Comparison of ENCODE assay signal across 1 cellular context in genomic region chr6:51224580-51225240, GRCh38.
A peak's percentile ranks its signal among the peaks of the same experiment; 100 is the strongest.
TF ChIP-seq lines count a peak whose summit lies in the region.
"Not testable (repeated sequence)": the region's sequence is repeated elsewhere in the genome, so short reads cannot be mapped to it uniquely, and the experiment has no call there.

No MANE protein-coding gene starts in this region.

TF ChIP-seq in HepG2, 621 proteins besides CTCF, POLR2A, EP300 and RAD21:
- peak; percentile 50; the same call in 1 of the 2 replicates for TF ChIP-seq ARID5B (CRISPR knock-in tag; IDR thresholded peaks at IDR 0.05)
- TF ChIP-seq, protein P1, sequence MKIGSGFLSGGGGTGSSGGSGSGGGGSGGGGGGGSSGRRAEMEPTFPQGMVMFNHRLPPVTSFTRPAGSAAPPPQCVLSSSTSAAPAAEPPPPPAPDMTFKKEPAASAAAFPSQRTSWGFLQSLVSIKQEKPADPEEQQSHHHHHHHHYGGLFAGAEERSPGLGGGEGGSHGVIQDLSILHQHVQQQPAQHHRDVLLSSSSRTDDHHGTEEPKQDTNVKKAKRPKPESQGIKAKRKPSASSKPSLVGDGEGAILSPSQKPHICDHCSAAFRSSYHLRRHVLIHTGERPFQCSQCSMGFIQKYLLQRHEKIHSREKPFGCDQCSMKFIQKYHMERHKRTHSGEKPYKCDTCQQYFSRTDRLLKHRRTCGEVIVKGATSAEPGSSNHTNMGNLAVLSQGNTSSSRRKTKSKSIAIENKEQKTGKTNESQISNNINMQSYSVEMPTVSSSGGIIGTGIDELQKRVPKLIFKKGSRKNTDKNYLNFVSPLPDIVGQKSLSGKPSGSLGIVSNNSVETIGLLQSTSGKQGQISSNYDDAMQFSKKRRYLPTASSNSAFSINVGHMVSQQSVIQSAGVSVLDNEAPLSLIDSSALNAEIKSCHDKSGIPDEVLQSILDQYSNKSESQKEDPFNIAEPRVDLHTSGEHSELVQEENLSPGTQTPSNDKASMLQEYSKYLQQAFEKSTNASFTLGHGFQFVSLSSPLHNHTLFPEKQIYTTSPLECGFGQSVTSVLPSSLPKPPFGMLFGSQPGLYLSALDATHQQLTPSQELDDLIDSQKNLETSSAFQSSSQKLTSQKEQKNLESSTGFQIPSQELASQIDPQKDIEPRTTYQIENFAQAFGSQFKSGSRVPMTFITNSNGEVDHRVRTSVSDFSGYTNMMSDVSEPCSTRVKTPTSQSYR (CRISPR knock-in tag; IDR thresholded peaks at IDR 0.05; ENCODE audit: borderline replicate concordance): peak; percentile 94
- 0 out of 2 replicates have a peak, but pooled peaks have one; percentile 28 for TF ChIP-seq CEBPG (CRISPR knock-in tag; IDR thresholded peaks at IDR 0.05)
- not testable (repeated sequence) for TF ChIP-seq FOXA1 (IDR thresholded peaks at IDR 0.05)
- TF ChIP-seq FOXA1 (CRISPR knock-in tag; IDR thresholded peaks at IDR 0.05): peak; percentile 78
- TF ChIP-seq MYC (CRISPR knock-in tag; IDR thresholded peaks at IDR 0.05; ENCODE audit: borderline replicate concordance): peak; percentile 16; the same call in 1 of the 2 replicates
- peak; percentile 27; the same call in 1 of the 2 replicates for TF ChIP-seq HOXA3 (CRISPR knock-in tag; IDR thresholded peaks at IDR 0.05)
- TF ChIP-seq CEBPB (IDR thresholded peaks at IDR 0.05; ENCODE audit: borderline replicate concordance, low read depth, low read length): peak; percentile 27; the same call in 1 of the 2 replicates
- TF ChIP-seq FOXA3 (CRISPR knock-in tag; IDR thresholded peaks at IDR 0.05): peak; percentile 63; the same call in 1 of the 2 replicates
- TF ChIP-seq SALL1 (CRISPR knock-in tag; IDR thresholded peaks at IDR 0.05): peak; percentile 32; the same call in 1 of the 2 replicates
- 0 out of 2 replicates have a peak, but pooled peaks have one; percentile 21 for TF ChIP-seq GABPB1 (CRISPR knock-in tag; IDR thresholded peaks at IDR 0.05)
- TF ChIP-seq ZNF574 (CRISPR knock-in tag; IDR thresholded peaks at IDR 0.05): peak; percentile 25; the same call in 1 of the 2 replicates
- TF ChIP-seq HNF4A (CRISPR knock-in tag; IDR thresholded peaks at IDR 0.05): peak; percentile 49
- TF ChIP-seq ZNF687 (CRISPR knock-in tag; IDR thresholded peaks at IDR 0.05): peak; percentile 29
- TF ChIP-seq FOXJ3 (CRISPR knock-in tag; IDR thresholded peaks at IDR 0.05; ENCODE audit: borderline replicate concordance): 0 out of 2 replicates have a peak, but pooled peaks have one; percentile 27
